ENCODE assay signal across 1 cellular context in the genomic region with DNA sequence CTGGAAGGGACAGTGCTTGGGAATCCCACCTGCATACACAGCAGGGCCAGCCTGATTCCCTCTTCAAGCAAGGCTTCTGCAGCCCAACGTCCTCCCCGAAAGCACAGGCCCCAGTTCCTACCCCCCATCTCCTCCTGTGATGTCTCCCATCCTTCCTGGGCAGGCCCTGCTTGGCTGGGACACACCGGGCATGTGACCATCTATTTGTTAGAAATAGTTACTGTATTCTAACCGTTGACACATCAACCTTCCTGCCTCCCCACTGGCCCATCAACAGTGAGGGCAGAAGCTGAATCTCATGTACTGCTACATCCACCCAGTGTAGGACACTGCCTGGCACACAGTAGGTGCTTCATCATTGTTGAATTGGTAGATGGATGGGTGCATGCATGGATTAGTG.
TF ChIP-seq lines count a peak whose summit lies in the region.

No MANE protein-coding gene starts in this region.

TF ChIP-seq in HepG2, 621 proteins besides CTCF, POLR2A, EP300 and RAD21:
- TF ChIP-seq ZKSCAN1 (IDR thresholded peaks at IDR 0.05; ENCODE audit: low read length) (peak; percentile 66; the same call in 1 of the 2 replicates), NAIF1 (CRISPR knock-in tag; IDR thresholded peaks at IDR 0.05; ENCODE audit: borderline replicate concordance) (no peak)
TF ChIP-seq in HepG2: peak in this region for 1.
